ENCODE assay signal across 18 cellular contexts in the genomic region with DNA sequence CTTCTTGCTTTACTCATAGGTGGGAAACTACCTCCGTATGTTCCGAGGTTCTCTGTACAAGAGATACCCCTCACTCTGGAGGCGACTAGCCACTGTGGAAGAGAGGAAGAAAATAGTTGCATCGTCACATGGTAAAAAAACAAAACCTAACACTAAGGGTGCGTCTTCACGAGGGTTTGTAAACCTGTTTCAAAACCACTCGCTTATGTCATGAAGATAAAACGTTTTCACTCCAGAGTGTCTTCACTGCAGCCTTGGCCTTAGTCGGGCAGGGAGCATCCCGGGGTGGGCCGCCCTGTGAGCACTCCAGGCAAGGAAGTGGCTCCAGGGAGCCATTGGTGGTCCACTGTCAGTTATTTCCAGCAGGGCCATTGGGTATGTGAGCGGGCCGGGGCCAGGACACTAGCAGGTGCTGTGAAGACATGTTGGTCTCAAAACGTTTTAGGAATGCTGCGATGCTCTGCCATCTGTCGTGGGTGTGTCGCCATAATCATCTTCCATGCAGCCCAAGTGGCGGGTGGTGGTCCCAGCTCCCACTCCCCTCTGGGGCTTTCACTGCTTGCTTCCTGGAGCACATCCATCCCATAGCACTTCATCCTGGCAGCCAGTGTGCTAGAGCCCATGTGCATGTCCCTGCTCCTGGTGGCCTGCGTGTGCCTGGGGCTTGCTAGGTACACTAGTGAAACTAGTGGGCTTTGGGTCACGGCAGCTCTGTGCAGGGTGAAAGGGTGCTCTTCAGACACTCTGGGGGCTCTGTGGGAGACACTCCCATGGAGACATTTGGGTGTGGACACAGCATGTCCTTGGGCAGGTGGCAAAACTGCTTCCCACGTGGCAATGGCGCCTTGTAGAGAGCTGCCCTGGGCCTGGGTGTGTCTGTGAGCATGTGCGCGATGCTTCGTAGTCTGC. TPM values are rescaled to one million over a fixed set of nuclear protein-coding genes. Genes with fewer than 3 reads are reported as not detected.
DNase-seq lines count a peak whose midpoint lies in the region; ATAC-seq and TF ChIP-seq lines count a peak whose summit lies in the region.
"Had no signal": no experiment of that assay in that cellular context is flagged by ENCODE, and none has a peak within 500 bp of the region (broad histone marks: within the 10 kb centered on the region; RNA-seq: fewer than 3 reads in every experiment).

No MANE protein-coding gene starts in this region.

- H3K9me3 ChIP-seq in Loucy (ENCODE audit: insufficient read depth, low read depth, low read length): no peaks in the 10 kb centered on the region
- H3K9me3 ChIP-seq: ascending aorta had no signal

- TF ChIP-seq CTCF in GM20000 (IDR thresholded peaks at IDR 0.05; ENCODE audit: extremely low read depth, missing control alignments) (no peak), Loucy (conservative IDR thresholded peaks at IDR 0.05; ENCODE audit: low read length) (no peak), fibroblast of villous mesenchyme (IDR thresholded peaks at IDR 0.05; ENCODE audit: insufficient read depth, low read depth, low read length) (no peak)

- DNase-seq in GM20000 (ENCODE audit: low spot score) (peak; percentile 1), fibroblast of villous mesenchyme (ENCODE audit: low read depth) (peak; percentile 83), sciatic nerve (ENCODE audit: low spot score) (no peak), iPS-NIHi11 (ENCODE audit: low spot score) (no peak), AG08395 (ENCODE audit: low spot score) (no peak), T-helper 1 cell (no peak), NOMO-1 treated with DMSO at 0.1 percent for 48 hours (lab: John Stamatoyannopoulos, UW; ENCODE audit: unreplicated experiment) (no peak)
- DNase-seq: activated CD4-positive, alpha-beta T cell treated with anti-CD3 and anti-CD28 coated beads for 48 hours; DMS153; erythroblast; Karpas-422; NCI-H1417 treated with DMSO at 0.1 percent for 48 hours; NCI-H226; T-helper 9 cell had no signal

- no peaks in the 10 kb centered on the region for H3K9me2 ChIP-seq in Loucy (replicated peaks; ENCODE audit: low read depth, low read length)

- H3K9ac ChIP-seq in Loucy (ENCODE audit: low read depth, low read length, poor library complexity, severe bottlenecking): no peak overlapping the region

- no peaks in the 10 kb centered on the region for H3K27me3 ChIP-seq in Loucy (ENCODE audit: insufficient read depth, low read length, poor library complexity, severe bottlenecking)
- H3K27me3 ChIP-seq: ascending aorta had no signal

- H3K4me3 ChIP-seq in Loucy (ENCODE audit: low read length, poor library complexity, severe bottlenecking): no peak overlapping the region
- no peak overlapping the region for H3K4me3 ChIP-seq in fibroblast of villous mesenchyme (ENCODE audit: low read depth, low read length)
- H3K4me3 ChIP-seq: ascending aorta, coronary artery had no signal

- H3F3A ChIP-seq in Loucy (ENCODE audit: low read depth): no peaks in the 10 kb centered on the region

- peaks cover 63% of the 10 kb centered on the region for H3K79me2 ChIP-seq in Loucy (ENCODE audit: insufficient read depth, low read length)

- peaks cover 56% of the 10 kb centered on the region for H3K36me3 ChIP-seq in Loucy (ENCODE audit: insufficient read depth, low read length)

- intact Hi-C loops in sciatic nerve (cut with DNase I): no loop called here

- H2AFZ ChIP-seq in Loucy (ENCODE audit: low read length): no peak overlapping the region

- H4K20me1 ChIP-seq in Loucy (ENCODE audit: insufficient read depth, low read length, poor library complexity, severe bottlenecking): peaks cover 61% of the 10 kb centered on the region

- peak; percentile 41 for ATAC-seq in sciatic nerve

- H3K4me2 ChIP-seq in Loucy (ENCODE audit: low read depth, low read length, poor library complexity, severe bottlenecking): peak overlapping the region; percentile 97

- peaks cover 40% of the 10 kb centered on the region for H3K4me1 ChIP-seq in Loucy (ENCODE audit: insufficient read depth, low read length, poor library complexity, severe bottlenecking)

RNA-seq across cellular contexts. Expression of a gene that starts 5.2 kb away (rescaled TPM):
- total RNA-seq in fibroblast of villous mesenchyme (61.7 and 76.3 TPM in 2 replicates), sciatic nerve (56.2 TPM)

RNA-seq across cellular contexts. Expression of a gene that starts 19.3 kb away (rescaled TPM):
- total RNA-seq in fibroblast of villous mesenchyme (16.0 and 93.1 TPM in 2 replicates), sciatic nerve (3.9 TPM)

RNA-seq across cellular contexts. Expression of a gene that starts 24.2 kb away (rescaled TPM):
- total RNA-seq in fibroblast of villous mesenchyme (3.9 and 6.1 TPM in 2 replicates), sciatic nerve (32.5 TPM)

RNA-seq across cellular contexts. Expression of a gene that starts 29.2 kb away (rescaled TPM):
- total RNA-seq in fibroblast of villous mesenchyme: 0.43 and 1.6 TPM in 2 replicates
- total RNA-seq in sciatic nerve: 0.49 TPM
- total RNA-seq: ascending aorta, Right ventricle myocardium superior had no signal

RNA-seq across cellular contexts. Expression of a gene that starts 37.8 kb away (rescaled TPM):
- total RNA-seq in fibroblast of villous mesenchyme (not detected in 2 replicates), sciatic nerve (not detected)
- total RNA-seq: ascending aorta had no signal

Comparison
In these comparisons a context has a peak if more than half of its experiments do, and no peak if none do; other contexts are left out.
1. DNase-seq: peak in GM20000 (single experiment) and fibroblast of villous mesenchyme (single experiment); none in sciatic nerve (single experiment), iPS-NIHi11 (single experiment), AG08395 (single experiment), T-helper 1 cell (0 of 5) and NOMO-1 treated with DMSO at 0.1 percent for 48 hours (single experiment).